10 cellular contexts compared by ENCODE assay signal in the genomic region with DNA sequence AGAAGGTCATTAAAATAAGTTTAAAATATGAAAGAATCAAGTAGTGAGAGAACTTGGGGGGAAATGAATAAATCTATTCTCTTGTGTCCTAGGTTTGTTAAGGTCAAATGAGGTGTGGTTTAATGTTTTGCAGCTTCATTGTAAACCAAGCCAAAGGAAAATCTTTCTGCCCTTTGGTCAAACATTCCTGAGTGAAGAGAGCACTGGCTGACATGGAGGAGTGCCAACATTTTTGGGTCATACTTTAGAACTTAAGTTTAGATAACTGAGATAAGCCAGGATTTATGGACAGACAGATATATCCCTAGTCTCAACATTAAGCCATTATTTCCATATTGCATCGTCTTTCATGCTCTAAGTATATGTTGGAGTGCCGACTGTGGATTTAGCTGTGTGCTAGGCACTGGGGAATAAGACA.
DNase-seq lines count a peak whose midpoint lies in the region; ATAC-seq and TF ChIP-seq lines count a peak whose summit lies in the region.
"Had no signal": no experiment of that assay in that cellular context is flagged by ENCODE, and none has a peak within 500 bp of the region (broad histone marks: within the 10 kb centered on the region; RNA-seq: fewer than 3 reads in every experiment).

No MANE protein-coding gene starts in this region.

- H3K9me3 ChIP-seq in left ventricle myocardium inferior (replicated peaks) = peaks cover 2% of the 10 kb centered on the region
- no peaks in the 10 kb centered on the region for H3K9me3 ChIP-seq in T-helper 17 cell (ENCODE audit: control insufficient read depth, low read length, poor library complexity, severe bottlenecking)

- no peaks in the 10 kb centered on the region for H3K4me1 Mint-ChIP-seq in T-helper 17 cell

- H3K4me3 Mint-ChIP-seq in T-helper 17 cell = no peak overlapping the region

- peaks cover 6% of the 10 kb centered on the region for H3K27me3 Mint-ChIP-seq in T-helper 17 cell

- TF ChIP-seq CTCF in HFF-Myc (IDR thresholded peaks at IDR 0.05; ENCODE audit: low read depth, low read length, missing control alignments) = no peak
- no peak for TF ChIP-seq CTCF in VCaP (conservative IDR thresholded peaks at IDR 0.05)
- TF ChIP-seq CTCF in left ventricle myocardium inferior (IDR thresholded peaks at IDR 0.05; ENCODE audit: borderline replicate concordance) = no peak

- no peak overlapping the region for H3K27ac Mint-ChIP-seq in T-helper 17 cell

- H3K4me3 ChIP-seq in HFF-Myc (replicated peaks; ENCODE audit: low read depth, low read length) (no peak overlapping the region), left ventricle myocardium inferior (no peak overlapping the region)

- H3K27ac ChIP-seq in VCaP (peak overlapping the region; percentile 32), left ventricle myocardium inferior (replicated peaks) (peak overlapping the region; percentile 1)

- no peaks in the 10 kb centered on the region for H3K27me3 ChIP-seq in left ventricle myocardium inferior (ENCODE audit: low read depth)

- peaks cover 83% of the 10 kb centered on the region for H3K4me1 ChIP-seq in left ventricle myocardium inferior

- H3K36me3 Mint-ChIP-seq in T-helper 17 cell (ENCODE audit: low read depth) = no peaks in the 10 kb centered on the region

- DNase-seq in HFF-Myc (ENCODE audit: extremely low read depth, low read depth) (peak; percentile 81), left ventricle myocardium inferior (no peak), stromal cell of bone marrow (ENCODE audit: low read depth) (peak; percentile 52), HPDE6-E6E7 (ENCODE audit: extremely low spot score) (no peak), T-helper 17 cell (no peak)
- DNase-seq: effector CD8-positive, alpha-beta T cell; NCI-H2107; substantia nigra had no signal

- no peaks in the 10 kb centered on the region for H3K36me3 ChIP-seq in left ventricle myocardium inferior

- intact Hi-C loops in left ventricle myocardium inferior (cut with micrococcal nuclease) = no loop called here

- ATAC-seq in T-helper 17 cell (no peak), HG02981 (IDR thresholded peaks at IDR 0.05; ENCODE audit: unreplicated experiment) (no peak)

Comparison
In these comparisons a context has a peak if more than half of its experiments do, and no peak if none do; other contexts are left out.
1. DNase-seq: peak in HFF-Myc (single experiment) and stromal cell of bone marrow (single experiment); none in left ventricle myocardium inferior (single experiment), HPDE6-E6E7 (single experiment) and T-helper 17 cell (0 of 3).